ENCODE assay signal across 9 cellular contexts in the genomic region with DNA sequence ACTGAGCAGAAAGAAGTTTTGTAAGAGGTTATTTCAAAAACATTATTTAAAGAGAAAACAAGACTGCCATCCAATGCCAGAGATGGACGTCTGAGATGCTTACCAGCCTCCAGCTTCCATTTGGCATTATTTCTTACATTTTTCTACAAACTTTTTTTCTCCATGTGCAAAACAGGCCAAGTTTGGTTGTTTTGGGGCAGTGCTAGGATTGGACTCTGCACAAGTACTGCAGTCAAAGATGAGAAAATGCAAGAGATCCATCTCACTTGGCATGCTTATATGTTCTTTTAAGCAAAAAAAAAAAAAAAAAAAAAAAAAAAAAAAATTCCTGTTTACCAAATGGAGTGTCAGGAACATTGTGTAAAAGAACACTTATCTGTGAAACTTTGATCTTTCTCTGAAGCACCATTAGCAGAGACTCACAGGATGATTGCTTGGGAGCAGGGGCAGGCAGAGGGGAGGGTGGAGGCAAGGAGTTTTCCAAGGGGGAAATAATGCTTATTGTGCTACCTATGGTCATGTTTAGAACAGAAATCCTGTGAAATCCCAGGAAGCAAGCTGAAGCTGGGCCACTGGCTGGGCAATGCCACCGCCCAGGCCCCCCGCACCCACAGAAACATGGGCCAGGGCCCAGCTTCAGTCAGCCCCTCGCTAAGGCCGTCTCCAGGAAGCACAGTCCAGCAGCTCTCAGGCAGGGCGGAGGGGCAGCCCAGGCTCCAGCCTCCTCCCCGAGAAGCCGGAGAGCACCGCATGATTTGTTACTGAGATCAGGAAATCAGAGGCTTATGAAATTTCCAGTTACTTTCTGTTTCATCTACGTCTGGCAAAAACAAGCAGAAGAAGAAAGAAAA.
DNase-seq lines count a peak whose midpoint lies in the region; ATAC-seq, FAIRE-seq and TF ChIP-seq lines count a peak whose summit lies in the region.
"Had no signal": no experiment of that assay in that cellular context is flagged by ENCODE, and none has a peak within 500 bp of the region (broad histone marks: within the 10 kb centered on the region; RNA-seq: fewer than 3 reads in every experiment).

No MANE protein-coding gene starts in this region.

- H3K79me1 ChIP-seq in mesenchymal stem cell (replicated peaks; ENCODE audit: low read length, poor library complexity, severe bottlenecking), result no peaks in the 10 kb centered on the region

- H3K27me3 Mint-ChIP-seq in GM23338 (ENCODE audit: insufficient read depth, low read depth, poor library complexity), result peaks cover 1% of the 10 kb centered on the region
- no peaks in the 10 kb centered on the region for H3K27me3 Mint-ChIP-seq in activated CD4-positive, alpha-beta memory T cell treated with anti-CD3 and anti-CD28 coated beads, Interleukin-2, amount 10 ng/mL, durations not matched to agents 7 days and 5 days

- H3K4ac ChIP-seq in mesenchymal stem cell (ENCODE audit: low read depth in 1 of 2, low read length in 2 of 2), result no peak overlapping the region

- POLR2A ChIA-PET in activated CD4-positive, alpha-beta memory T cell treated with anti-CD3 and anti-CD28 coated beads, Interleukin-2, amount 10 ng/mL, durations not matched to agents 7 days and 5 days (lab: Charles Lee), result no interaction called here

- H2BK120ac ChIP-seq in mesenchymal stem cell (ENCODE audit: low read depth, low read length), result no peak overlapping the region

- H3K18ac ChIP-seq in mesenchymal stem cell (ENCODE audit: low read depth in 1 of 2, low read length in 2 of 2), result no peak overlapping the region

- no peak overlapping the region for H2AK5ac ChIP-seq in mesenchymal stem cell (ENCODE audit: low read length, severe bottlenecking)

- H3K9me3 Mint-ChIP-seq in GM23338, result no peaks in the 10 kb centered on the region
- H3K9me3 Mint-ChIP-seq in activated CD4-positive, alpha-beta memory T cell treated with anti-CD3 and anti-CD28 coated beads, Interleukin-2, amount 10 ng/mL, durations not matched to agents 7 days and 5 days, result no peaks in the 10 kb centered on the region
- H3K9me3 Mint-ChIP-seq: natural killer cell had no signal

- no peak overlapping the region for H3K4me3 Mint-ChIP-seq in GM23338
- H3K4me3 Mint-ChIP-seq in activated CD4-positive, alpha-beta memory T cell treated with anti-CD3 and anti-CD28 coated beads, Interleukin-2, amount 10 ng/mL, durations not matched to agents 7 days and 5 days, result no peak overlapping the region
- H3K4me3 Mint-ChIP-seq: natural killer cell had no signal

- no peak overlapping the region for H2BK5ac ChIP-seq in mesenchymal stem cell (ENCODE audit: low read depth, low read length, poor library complexity, severe bottlenecking)

- H3K23ac ChIP-seq in mesenchymal stem cell (ENCODE audit: low read length in 2 of 2), result no peak overlapping the region

- DNase-seq in GM23338 (ENCODE audit: low spot score) (no peak), epithelial cell of proximal tubule (ENCODE audit: low read depth) (peak; percentile 10), mesenchymal stem cell (peak; percentile 3), NCI-H748 treated with DMSO at 0.1 percent for 48 hours (lab: John Stamatoyannopoulos, UW) (no peak), urothelium cell line (ENCODE audit: low spot score) (no peak), NCI-H1092 (lab: John Stamatoyannopoulos, UW) (no peak)
- DNase-seq in activated CD4-positive, alpha-beta memory T cell treated with anti-CD3 and anti-CD28 coated beads, Interleukin-2, amount 10 ng/mL, durations not matched to agents 7 days and 5 days, result no peak
- DNase-seq: natural killer cell had no signal

- WGBS in mesenchymal stem cell, result 67% methylated on average over 9 of the region's 10 CpGs

- H3K4me2 ChIP-seq in GM23338 (no peak overlapping the region), mesenchymal stem cell (ENCODE audit: low read length, poor library complexity, severe bottlenecking) (no peak overlapping the region)

- no peaks in the 10 kb centered on the region for H3K36me3 ChIP-seq in GM23338 (ENCODE audit: insufficient read depth)
- H3K36me3 ChIP-seq in mesenchymal stem cell (ENCODE audit: control insufficient read depth in 1 of 2, insufficient read depth in 2 of 2, low read depth in 1 of 2, low read length in 2 of 2), result no peaks in the 10 kb centered on the region
- no peaks in the 10 kb centered on the region for H3K36me3 ChIP-seq in subcutaneous abdominal adipose tissue (ENCODE audit: control insufficient read depth in 5 of 5, insufficient read depth in 5 of 5, low read length in 5 of 5)

- H3K9me3 ChIP-seq in mesenchymal stem cell (ENCODE audit: control insufficient read depth, low read length) (no peaks in the 10 kb centered on the region), subcutaneous abdominal adipose tissue (ENCODE audit: control insufficient read depth in 5 of 5, low read length in 5 of 5) (peaks cover 0 to 3% (median 0%) of the 10 kb centered on the region in 5 donors)

- TF ChIP-seq CTCF in GM23338 (conservative IDR thresholded peaks at IDR 0.05; ENCODE audit: low read depth in 2 of 2), result no peak
- no peak for TF ChIP-seq CTCF in epithelial cell of proximal tubule (conservative IDR thresholded peaks at IDR 0.05; ENCODE audit: low read depth, low read length)

- H3F3A ChIP-seq in GM23338 (replicated peaks; ENCODE audit: low read depth), result no peaks in the 10 kb centered on the region

- H3K4me3 ChIP-seq in GM23338, result no peak overlapping the region
- H3K4me3 ChIP-seq in epithelial cell of proximal tubule (ENCODE audit: low read depth, low read length), result peak overlapping the region; percentile 26
- peak overlapping the region in 1 of 2 experiments; percentile 70 for H3K4me3 ChIP-seq in mesenchymal stem cell (ENCODE audit: insufficient read depth in 1 of 2, low read depth in 1 of 2, low read length in 2 of 2)
- H3K4me3 ChIP-seq in subcutaneous abdominal adipose tissue (ENCODE audit: low read depth in 1 of 5, low read length in 5 of 5), result peak overlapping the region; percentile 40 to 60 (median 47)

- no peaks in the 10 kb centered on the region for H3K36me3 Mint-ChIP-seq in GM23338 (ENCODE audit: low read depth)
- H3K36me3 Mint-ChIP-seq in activated CD4-positive, alpha-beta memory T cell treated with anti-CD3 and anti-CD28 coated beads, Interleukin-2, amount 10 ng/mL, durations not matched to agents 7 days and 5 days (ENCODE audit: low read depth), result no peaks in the 10 kb centered on the region
- H3K36me3 Mint-ChIP-seq: natural killer cell had no signal

- no peak for ATAC-seq in GM23338
- ATAC-seq: natural killer cell had no signal

- H2BK15ac ChIP-seq in mesenchymal stem cell (ENCODE audit: low read depth, poor library complexity, severe bottlenecking), result no peak overlapping the region

- CTCF ChIA-PET in activated CD4-positive, alpha-beta memory T cell treated with anti-CD3 and anti-CD28 coated beads, Interleukin-2, amount 10 ng/mL, durations not matched to agents 7 days and 5 days (lab: Charles Lee), result no interaction called here

- H3K27ac ChIP-seq in GM23338 (ENCODE audit: low read depth), result no peak overlapping the region
- no peak overlapping the region for H3K27ac ChIP-seq in mesenchymal stem cell (ENCODE audit: low read length, poor library complexity, severe bottlenecking)
- H3K27ac ChIP-seq in subcutaneous abdominal adipose tissue (ENCODE audit: low read depth, low read length), result peak overlapping the region; percentile 26

- no peaks in the 10 kb centered on the region for H3K27me3 ChIP-seq in GM23338 (ENCODE audit: insufficient read depth)
- no peaks in the 10 kb centered on the region for H3K27me3 ChIP-seq in mesenchymal stem cell (ENCODE audit: control insufficient read depth in 1 of 2, insufficient read depth in 1 of 2, low read length in 2 of 2)
- H3K27me3 ChIP-seq in subcutaneous abdominal adipose tissue (ENCODE audit: control insufficient read depth in 5 of 5, insufficient read depth in 4 of 5, low read length in 5 of 5), result peaks cover 0 to 7% (median 5%) of the 10 kb centered on the region in 5 donors

- no peaks in the 10 kb centered on the region for H3K9me2 ChIP-seq in GM23338 (ENCODE audit: insufficient read depth)

- H4K20me1 ChIP-seq in GM23338 (replicated peaks; ENCODE audit: insufficient read depth), result no peaks in the 10 kb centered on the region

- no peak overlapping the region for H2BK12ac ChIP-seq in mesenchymal stem cell (ENCODE audit: low read length in 2 of 2)

- no peak overlapping the region for H3K14ac ChIP-seq in mesenchymal stem cell (ENCODE audit: low read length in 2 of 2)

- H3K9ac ChIP-seq in mesenchymal stem cell (ENCODE audit: low read length) (peak overlapping the region; percentile 85), subcutaneous abdominal adipose tissue (ENCODE audit: low read length in 5 of 5) (peak overlapping the region in 3 of 5 donors; percentile 29 to 61 (median 44))

- no peaks in the 10 kb centered on the region for H3K79me2 ChIP-seq in GM23338 (replicated peaks; ENCODE audit: insufficient read depth)

- no peak overlapping the region for H4K91ac ChIP-seq in mesenchymal stem cell (ENCODE audit: low read length)

- H4K8ac ChIP-seq in mesenchymal stem cell (ENCODE audit: low read length), result no peak overlapping the region

- FAIRE-seq in urothelium cell line (lab: Jason Lieb, UNC), result no peak

- peaks cover 27% of the 10 kb centered on the region for H3K4me1 Mint-ChIP-seq in GM23338
- no peaks in the 10 kb centered on the region for H3K4me1 Mint-ChIP-seq in activated CD4-positive, alpha-beta memory T cell treated with anti-CD3 and anti-CD28 coated beads, Interleukin-2, amount 10 ng/mL, durations not matched to agents 7 days and 5 days
- H3K4me1 Mint-ChIP-seq: natural killer cell had no signal

- no peak overlapping the region for H3K27ac Mint-ChIP-seq in GM23338
- no peak overlapping the region for H3K27ac Mint-ChIP-seq in activated CD4-positive, alpha-beta memory T cell treated with anti-CD3 and anti-CD28 coated beads, Interleukin-2, amount 10 ng/mL, durations not matched to agents 7 days and 5 days
- H3K27ac Mint-ChIP-seq: natural killer cell had no signal

- H2AFZ ChIP-seq in GM23338 (peak overlapping the region; percentile 74; the same call in 1 of the 2 replicates), mesenchymal stem cell (ENCODE audit: low read depth, low read length) (no peak overlapping the region)

- H3K4me1 ChIP-seq in GM23338 (ENCODE audit: insufficient read depth) (peaks cover 20% of the 10 kb centered on the region), mesenchymal stem cell (ENCODE audit: control insufficient read depth, insufficient read depth, low read depth, low read length) (no peaks in the 10 kb centered on the region), subcutaneous abdominal adipose tissue (ENCODE audit: control insufficient read depth in 5 of 5, insufficient read depth in 5 of 5, low read length in 5 of 5) (peaks cover 2 to 12% (median 8%) of the 10 kb centered on the region in 5 donors)

TF ChIP-seq in GM23338, 12 proteins besides CTCF, POLR2A, EP300 and RAD21:
- TF ChIP-seq, protein P1, sequence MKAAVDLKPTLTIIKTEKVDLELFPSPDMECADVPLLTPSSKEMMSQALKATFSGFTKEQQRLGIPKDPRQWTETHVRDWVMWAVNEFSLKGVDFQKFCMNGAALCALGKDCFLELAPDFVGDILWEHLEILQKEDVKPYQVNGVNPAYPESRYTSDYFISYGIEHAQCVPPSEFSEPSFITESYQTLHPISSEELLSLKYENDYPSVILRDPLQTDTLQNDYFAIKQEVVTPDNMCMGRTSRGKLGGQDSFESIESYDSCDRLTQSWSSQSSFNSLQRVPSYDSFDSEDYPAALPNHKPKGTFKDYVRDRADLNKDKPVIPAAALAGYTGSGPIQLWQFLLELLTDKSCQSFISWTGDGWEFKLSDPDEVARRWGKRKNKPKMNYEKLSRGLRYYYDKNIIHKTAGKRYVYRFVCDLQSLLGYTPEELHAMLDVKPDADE (IDR thresholded peaks at IDR 0.05), result no peak

Comparison
In these comparisons a context has a peak if more than half of its experiments do, and no peak if none do; other contexts are left out.
1. DNase-seq: peak in epithelial cell of proximal tubule (single experiment) and mesenchymal stem cell (single experiment); none in GM23338 (single experiment), activated CD4-positive, alpha-beta memory T cell treated with anti-CD3 and anti-CD28 coated beads, Interleukin-2, amount 10 ng/mL, durations not matched to agents 7 days and 5 days (single experiment), NCI-H748 treated with DMSO at 0.1 percent for 48 hours (single experiment), urothelium cell line (single experiment) and NCI-H1092 (single experiment).